ENCODE assay signal across 1 cellular context in genomic region chr9:101383361-101383760, GRCh38.
TF ChIP-seq lines count a peak whose summit lies in the region.

No MANE protein-coding gene starts in this region.

TF ChIP-seq in HepG2, 621 proteins besides CTCF, POLR2A, EP300 and RAD21:
- 0 out of 2 replicates have a peak, but pooled peaks have one; percentile 34 for TF ChIP-seq GFI1 (CRISPR knock-in tag; IDR thresholded peaks at IDR 0.05; ENCODE audit: borderline replicate concordance)
- no peak for TF ChIP-seq MBD4 (IDR thresholded peaks at IDR 0.05; ENCODE audit: borderline replicate concordance, low read length)
- no peak for TF ChIP-seq CREB1 (IDR thresholded peaks at IDR 0.05)
- 0 out of 2 replicates have a peak, but pooled peaks have one; percentile 34 for TF ChIP-seq CREB1 (CRISPR knock-in tag; IDR thresholded peaks at IDR 0.05)
